In the genomic region with DNA sequence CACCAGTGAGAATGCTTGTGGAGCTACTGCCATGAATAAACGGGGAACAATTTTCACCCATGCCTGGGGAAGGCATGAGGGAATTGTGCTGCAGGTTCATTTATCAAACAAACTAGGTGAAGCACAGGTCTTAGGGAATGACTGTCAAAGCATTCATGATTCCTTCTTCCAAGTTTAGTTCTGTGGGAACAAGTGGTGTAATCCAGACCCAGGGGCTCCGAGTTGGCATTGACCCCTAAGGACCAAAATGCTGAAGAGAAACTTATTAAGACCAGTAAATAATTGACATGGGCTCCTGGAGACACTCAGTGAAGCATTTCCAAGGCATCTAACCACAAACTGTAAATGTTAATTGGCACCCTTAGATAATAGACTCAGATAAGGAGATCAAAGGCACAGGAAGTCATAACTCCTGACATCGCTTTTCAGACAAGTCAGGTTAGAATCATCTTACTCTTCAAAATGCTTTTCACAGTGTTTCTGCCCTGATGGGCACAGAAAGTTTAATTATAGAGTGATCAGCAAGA, we compare ENCODE assay signal across 13 cellular contexts.
DNase-seq lines count a peak whose midpoint lies in the region; ATAC-seq and TF ChIP-seq lines count a peak whose summit lies in the region.
"Had no signal": no experiment of that assay in that cellular context is flagged by ENCODE, and none has a peak within 500 bp of the region (broad histone marks: within the 10 kb centered on the region; RNA-seq: fewer than 3 reads in every experiment).

No MANE protein-coding gene starts in this region.

- H3K4me3 Mint-ChIP-seq in MCF 10A (ENCODE audit: unreplicated experiment) (no peak overlapping the region), endodermal cell (no peak overlapping the region)

- peaks cover 13% of the 10 kb centered on the region for H3K9me3 Mint-ChIP-seq in MCF 10A (ENCODE audit: unreplicated experiment)
- peaks cover 14% of the 10 kb centered on the region for H3K9me3 Mint-ChIP-seq in endodermal cell

- no peak for TF ChIP-seq CTCF in mammary epithelial cell (conservative IDR thresholded peaks at IDR 0.05 in 1 of 2, IDR thresholded peaks at IDR 0.05 in 1 of 2; ENCODE audit: extremely low read depth in 1 of 2, insufficient read depth in 1 of 2, low read depth in 1 of 2, low read length in 2 of 2)
- TF ChIP-seq CTCF in MCF 10A (IDR thresholded peaks at IDR 0.05; ENCODE audit: unreplicated experiment), result no peak
- no peak for TF ChIP-seq CTCF in endodermal cell (conservative IDR thresholded peaks at IDR 0.05)

- no peak overlapping the region for H3K4me2 ChIP-seq in mammary epithelial cell (ENCODE audit: insufficient read depth, low read depth, low read length)

- H3K36me3 Mint-ChIP-seq in MCF 10A (ENCODE audit: insufficient read depth, unreplicated experiment) (no peaks in the 10 kb centered on the region), endodermal cell (ENCODE audit: low read depth) (no peaks in the 10 kb centered on the region)

- dilution Hi-C loops in mammary epithelial cell (cut with HindIII; ENCODE audit: low sequenced_read_pairs), result no loop called here

- H3K27me3 Mint-ChIP-seq in MCF 10A (ENCODE audit: insufficient read depth, unreplicated experiment) (no peaks in the 10 kb centered on the region), endodermal cell (ENCODE audit: insufficient read depth) (no peaks in the 10 kb centered on the region)

- H3K4me1 ChIP-seq in mammary epithelial cell (ENCODE audit: insufficient read depth, low read length) (peaks cover 19% of the 10 kb centered on the region), endodermal cell (ENCODE audit: control insufficient read depth, insufficient read depth, low read length) (no peaks in the 10 kb centered on the region)
- H3K4me1 ChIP-seq: sigmoid colon, upper lobe of left lung had no signal

- H3K27me3 ChIP-seq in mammary epithelial cell (ENCODE audit: insufficient read depth, low read length), result no peaks in the 10 kb centered on the region
- H3K27me3 ChIP-seq in endodermal cell (ENCODE audit: control insufficient read depth, insufficient read depth, low read length, poor library complexity, severe bottlenecking), result no peaks in the 10 kb centered on the region
- H3K27me3 ChIP-seq: MG63, sigmoid colon, upper lobe of left lung had no signal

- H3K4me3 ChIP-seq in mammary epithelial cell (replicated peaks in 1 of 3; ENCODE audit: insufficient read depth in 1 of 3, low read depth in 2 of 3, low read length in 3 of 3) (no peak overlapping the region), endodermal cell (ENCODE audit: low read length) (no peak overlapping the region)
- H3K4me3 ChIP-seq: MG63, sigmoid colon, upper lobe of left lung had no signal

- intact Hi-C loops in mammary epithelial cell (cut with micrococcal nuclease), result no loop called here
- intact Hi-C loops in MCF 10A (cut with micrococcal nuclease), result no loop called here

- no peaks in the 10 kb centered on the region for H4K20me1 ChIP-seq in mammary epithelial cell (ENCODE audit: insufficient read depth, low read length)

- H3K9me3 ChIP-seq in mammary epithelial cell (replicated peaks; ENCODE audit: insufficient read depth, low read length), result peaks cover 1% of the 10 kb centered on the region
- no peaks in the 10 kb centered on the region for H3K9me3 ChIP-seq in endodermal cell (ENCODE audit: control insufficient read depth, low read length)
- H3K9me3 ChIP-seq: sigmoid colon, upper lobe of left lung had no signal

- CTCF ChIA-PET in mammary epithelial cell (lab: Charles Lee; ENCODE audit: low non-redundant PET), result no interaction called here
- CTCF ChIA-PET in MCF 10A (lab: Yijun Ruan, JAX), result interaction anchor here (0.6 to 1.3 kb wide), 5 partner anchors 9 to 111 kb away, joined by 3 to 5 read pairs (median 3); no protein-coding TSS in a partner anchor

- H3K79me2 ChIP-seq in mammary epithelial cell (ENCODE audit: insufficient read depth, low read length), result no peaks in the 10 kb centered on the region

- no peak overlapping the region for H3K27ac ChIP-seq in mammary epithelial cell (ENCODE audit: insufficient read depth, low read depth, low read length)
- H3K27ac ChIP-seq in endodermal cell (ENCODE audit: low read depth, low read length), result no peak overlapping the region
- H3K27ac ChIP-seq: C4-2B, sigmoid colon, upper lobe of left lung had no signal

- H3K9ac ChIP-seq in mammary epithelial cell (ENCODE audit: insufficient read depth, low read length) (no peak overlapping the region), endodermal cell (ENCODE audit: extremely low read depth, low read length, poor library complexity, severe bottlenecking) (no peak overlapping the region)

- H3K36me3 ChIP-seq in mammary epithelial cell (ENCODE audit: insufficient read depth, low read length) (no peaks in the 10 kb centered on the region), endodermal cell (ENCODE audit: control insufficient read depth, insufficient read depth, low read length) (no peaks in the 10 kb centered on the region)
- H3K36me3 ChIP-seq: MG63, sigmoid colon, upper lobe of left lung had no signal

- no peak for DNase-seq in mammary epithelial cell
- DNase-seq in MCF 10A (ENCODE audit: unreplicated experiment), result no peak
- DNase-seq in NCI-H2227 (lab: John Stamatoyannopoulos, UW; ENCODE audit: unreplicated experiment), result peak; percentile 57
- peak; percentile 76 for DNase-seq in central memory CD4-positive, alpha-beta T cell
- no peak for DNase-seq in endodermal cell
- no peak for DNase-seq in pons (ENCODE audit: low spot score)
- DNase-seq: erythroblast, MG63, sigmoid colon, upper lobe of left lung had no signal

- POLR2A ChIA-PET in MCF 10A (lab: Yijun Ruan, JAX), result interaction anchor here (0.5 to 1.2 kb wide), 2 partner anchors 23 to 107 kb away, joined by 4 read pairs; no protein-coding TSS in a partner anchor

- ATAC-seq in HG02840 (IDR thresholded peaks at IDR 0.05; ENCODE audit: low FRiP score, unreplicated experiment) (no peak), GM21447 (IDR thresholded peaks at IDR 0.05; ENCODE audit: unreplicated experiment) (no peak)

- in situ Hi-C loops in mammary epithelial cell (cut with MboI; ENCODE audit: low sequenced_read_pairs in 2 of 2), result loop anchor here in 1 of 2 donors (25.0 kb wide), 1 partner anchor 940 kb away; no protein-coding TSS in a partner anchor

- H3K4me1 Mint-ChIP-seq in MCF 10A (ENCODE audit: insufficient read depth, unreplicated experiment), result peaks cover 5% of the 10 kb centered on the region
- H3K4me1 Mint-ChIP-seq in endodermal cell, result peaks cover 6% of the 10 kb centered on the region

- 31% methylated on average over 3 of the region's 3 CpGs for WGBS in mammary epithelial cell (ENCODE audit: low coverage, missing lambda C conversion rate)
- WGBS in endodermal cell (ENCODE audit: insufficient coverage in 1 of 2, insufficient read length in 1 of 2), 2 experiments, result 79 to 96% methylated on average over 3 of the region's 3 CpGs

- BruUV-seq in mammary epithelial cell (replicated peaks; lab: Mats Ljungman, UMichigan) (no TSS peak), MCF 10A (replicated peaks; lab: Mats Ljungman, UMichigan) (no TSS peak)

- no peak overlapping the region for H3K27ac Mint-ChIP-seq in MCF 10A (ENCODE audit: low read depth, unreplicated experiment)
- no peak overlapping the region for H3K27ac Mint-ChIP-seq in endodermal cell

- peak overlapping the region; percentile 7 for H2AFZ ChIP-seq in mammary epithelial cell (ENCODE audit: low read depth, low read length)

Comparison
In these comparisons a context has a peak if more than half of its experiments do, and no peak if none do; other contexts are left out.
1. DNase-seq: peak in NCI-H2227 (single experiment) and central memory CD4-positive, alpha-beta T cell (single experiment); none in mammary epithelial cell (single experiment), MCF 10A (single experiment), endodermal cell (single experiment) and pons (single experiment).